8 cellular contexts compared by ENCODE assay signal in the genomic region with DNA sequence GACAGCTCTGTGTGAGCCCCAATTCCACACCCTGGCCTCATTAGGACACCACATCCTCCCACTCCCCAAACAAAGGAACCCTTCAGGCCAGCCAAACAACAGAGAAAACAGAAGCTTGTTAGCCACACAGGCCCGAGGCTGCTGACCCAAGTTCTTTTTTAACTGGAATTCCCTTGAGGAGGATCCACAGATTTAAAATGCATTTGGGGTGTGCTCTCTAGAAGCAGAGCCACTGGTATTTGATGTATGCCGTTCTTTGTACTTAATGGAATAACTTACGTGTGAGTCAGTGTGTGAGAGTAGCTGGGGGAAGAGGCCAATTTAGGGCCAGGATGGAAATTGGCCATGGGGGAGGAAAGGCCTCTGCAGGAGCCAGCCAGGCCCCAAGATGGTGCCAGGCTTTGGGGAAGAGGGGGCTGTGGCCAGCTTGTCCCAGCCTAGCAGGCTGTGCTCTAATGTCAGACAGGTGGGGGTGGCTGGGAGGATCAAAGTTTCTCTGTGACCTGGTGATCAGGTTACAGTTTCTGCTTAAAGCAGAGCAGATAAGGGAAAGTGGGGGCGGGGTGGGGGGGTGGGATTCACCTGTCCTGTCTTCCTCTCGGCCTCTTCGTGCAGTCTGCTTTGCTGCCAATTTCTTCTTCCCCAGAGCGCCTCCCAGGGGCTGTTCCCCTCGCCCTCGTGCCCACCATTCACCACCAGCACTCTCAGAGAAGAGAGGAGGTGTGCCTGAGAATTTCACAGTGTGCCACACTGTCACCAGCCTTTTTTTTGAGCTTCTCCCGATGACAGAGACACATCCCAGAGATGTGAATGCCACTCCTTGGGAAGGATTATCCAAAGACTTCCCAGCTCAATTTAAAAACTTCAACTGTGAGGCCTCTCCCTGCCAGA. TPM values are rescaled to one million over a fixed set of nuclear protein-coding genes. Genes with fewer than 3 reads are reported as not detected.
A peak's percentile ranks its signal among the peaks of the same experiment; 100 is the strongest.
DNase-seq lines count a peak whose midpoint lies in the region; ATAC-seq and TF ChIP-seq lines count a peak whose summit lies in the region.

No MANE protein-coding gene starts in this region.

- no peak overlapping the region for H2AFZ ChIP-seq in hepatocyte

- DNase-seq in NCI-H2227 treated with DMSO at 0.1 percent for 48 hours (lab: John Stamatoyannopoulos, UW) (peak; percentile 23), NCI-H2227 (lab: John Stamatoyannopoulos, UW; ENCODE audit: unreplicated experiment) (no peak), hepatocyte (ENCODE audit: low spot score) (peak; percentile 64), sciatic nerve (ENCODE audit: low spot score) (peak; percentile 64)

- H3K4me1 ChIP-seq in hepatocyte (ENCODE audit: insufficient read depth), result peaks cover 35% of the 10 kb centered on the region

- ATAC-seq in sciatic nerve (peak; percentile 76), GM19023 (IDR thresholded peaks at IDR 0.05; ENCODE audit: unreplicated experiment) (no peak), GM19397 (IDR thresholded peaks at IDR 0.05; ENCODE audit: unreplicated experiment) (no peak), HG03095 (IDR thresholded peaks at IDR 0.05; ENCODE audit: unreplicated experiment) (no peak)

- intact Hi-C loops in sciatic nerve (cut with DNase I), result no loop called here

- H3K36me3 ChIP-seq in hepatocyte (replicated peaks; ENCODE audit: insufficient read depth, low read depth), result no peaks in the 10 kb centered on the region

- no peaks in the 10 kb centered on the region for H3K9me2 ChIP-seq in hepatocyte (replicated peaks; ENCODE audit: insufficient read depth)

- H3K27ac ChIP-seq in angular gyrus (ENCODE audit: low read depth, low read length) (peak overlapping the region; percentile 86), hepatocyte (peak overlapping the region; percentile 85)

- H4K20me1 ChIP-seq in hepatocyte (ENCODE audit: insufficient read depth, poor library complexity, severe bottlenecking), result no peaks in the 10 kb centered on the region

- no peak for TF ChIP-seq CTCF in hepatocyte (IDR thresholded peaks at IDR 0.05; ENCODE audit: poor library complexity)

- H3K9me3 ChIP-seq in hepatocyte (ENCODE audit: low read depth), result no peaks in the 10 kb centered on the region

- no peak overlapping the region for H3K4me3 ChIP-seq in hepatocyte

- H3K79me2 ChIP-seq in hepatocyte, result peaks cover 49% of the 10 kb centered on the region

- H3K27me3 ChIP-seq in hepatocyte, result no peaks in the 10 kb centered on the region

- WGBS in hepatocyte (ENCODE audit: low lambda C conversion rate, missing lambda C conversion rate), result 17% methylated on average over 10 of the region's 10 CpGs

- H3K4me2 ChIP-seq in hepatocyte, result peak overlapping the region; percentile 53

RNA-seq across cellular contexts. Expression of gene TOM1L2, which starts 50.8 kb away (rescaled TPM):
- total RNA-seq in hepatocyte (27.5 and 29.6 TPM in 2 replicates), sciatic nerve (144 TPM)
- polyA plus RNA-seq in hepatocyte, result 21.5 and 41.1 TPM in 2 replicates

RNA-seq across cellular contexts. Expression of gene DRC3, which starts 51.2 kb away (rescaled TPM):
- total RNA-seq in hepatocyte (1.1 TPM in 2 replicates), sciatic nerve (5.8 TPM)
- polyA plus RNA-seq in hepatocyte, result 1.8 and 3.2 TPM in 2 replicates
